22 cellular contexts compared by ENCODE assay signal in the genomic region with DNA sequence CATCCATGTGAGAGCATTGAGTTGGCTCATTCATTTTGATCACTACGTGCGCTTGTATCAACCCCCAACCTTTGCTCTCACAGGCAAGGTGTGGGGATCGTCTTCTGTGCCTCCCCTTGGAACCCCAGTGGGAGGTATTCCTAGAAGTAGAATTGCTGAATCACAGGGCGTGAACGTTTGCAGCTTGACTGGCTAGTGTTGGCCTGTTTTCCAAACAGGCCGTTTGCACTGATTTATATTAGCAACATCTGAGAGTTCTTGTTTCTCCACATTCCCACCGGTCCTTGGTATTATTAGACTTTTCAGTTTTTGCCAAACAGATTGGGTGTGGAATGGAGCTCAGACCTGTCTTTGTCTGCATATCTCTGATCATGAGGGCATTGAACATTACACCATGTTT.
DNase-seq lines count a peak whose midpoint lies in the region; ATAC-seq, FAIRE-seq and TF ChIP-seq lines count a peak whose summit lies in the region.
"Had no signal": no experiment of that assay in that cellular context is flagged by ENCODE, and none has a peak within 500 bp of the region (broad histone marks: within the 10 kb centered on the region; RNA-seq: fewer than 3 reads in every experiment).

No MANE protein-coding gene starts in this region.

- WGBS in suprapubic skin, result 35% methylated on average over 7 of the region's 7 CpGs

- POLR2A ChIA-PET in GM10248 (lab: Yijun Ruan, JAX), result no interaction called here

- TF ChIP-seq EP300 in suprapubic skin (IDR thresholded peaks at IDR 0.05), result no peak

- H3K4me3 ChIP-seq in bronchial epithelial cell (ENCODE audit: low read depth, low read length) (no peak overlapping the region), suprapubic skin (no peak overlapping the region)
- H3K4me3 ChIP-seq: lung, ovary, skin epidermis had no signal

- ATAC-seq in GM21717 (IDR thresholded peaks at IDR 0.05; ENCODE audit: unreplicated experiment), result no peak
- ATAC-seq: T-cell had no signal

- TF ChIP-seq CTCF in bronchial epithelial cell (IDR thresholded peaks at IDR 0.05; ENCODE audit: insufficient read depth, low read length, severe bottlenecking) (no peak), GM10248 (IDR thresholded peaks at IDR 0.05; ENCODE audit: control extremely low read depth, extremely low read depth, low read depth, missing control alignments) (no peak), suprapubic skin (IDR thresholded peaks at IDR 0.05) (no peak)

- H3K27ac ChIP-seq in suprapubic skin, result no peak overlapping the region
- no peak overlapping the region for H3K27ac ChIP-seq in substantia nigra (ENCODE audit: low read depth, low read length, poor library complexity, severe bottlenecking)
- H3K27ac ChIP-seq: ovary had no signal

- no peak for TF ChIP-seq POLR2A in suprapubic skin (IDR thresholded peaks at IDR 0.05)

- CTCF ChIA-PET in GM10248 (lab: Yijun Ruan, JAX), result interaction anchor here (2.1 kb wide), 1 partner anchor 265 kb away, joined by 7 read pairs; no protein-coding TSS in a partner anchor

- H3K36me3 ChIP-seq in bronchial epithelial cell (ENCODE audit: control insufficient read depth, insufficient read depth, low read length) (no peaks in the 10 kb centered on the region), suprapubic skin (no peaks in the 10 kb centered on the region)
- H3K36me3 ChIP-seq: ovary had no signal

- no peak for FAIRE-seq in bronchial epithelial cell (lab: Jason Lieb, UNC)
- FAIRE-seq: A204.1, GM12891 had no signal

- no peaks in the 10 kb centered on the region for H3K9me3 ChIP-seq in suprapubic skin
- H3K9me3 ChIP-seq: ovary had no signal

- H3K27me3 ChIP-seq in bronchial epithelial cell (ENCODE audit: control insufficient read depth, insufficient read depth, low read length), result no peaks in the 10 kb centered on the region
- no peaks in the 10 kb centered on the region for H3K27me3 ChIP-seq in suprapubic skin
- H3K27me3 ChIP-seq: ovary had no signal

- DNase-seq in NCI-H748 (lab: John Stamatoyannopoulos, UW; ENCODE audit: unreplicated experiment) (peak; percentile 18), NCI-H748 treated with DMSO at 0.1 percent for 48 hours (lab: John Stamatoyannopoulos, UW) (no peak), bronchial epithelial cell (ENCODE audit: low read depth) (peak; percentile 82), kidney tubule cell (ENCODE audit: low spot score) (peak; percentile 68), GM10248 (ENCODE audit: extremely low spot score) (no peak), suprapubic skin (ENCODE audit: low spot score in 2 of 2) (no peak), substantia nigra (lab: John Stamatoyannopoulos, UW) (no peak)
- DNase-seq: activated CD4-positive, alpha-beta memory T cell treated with anti-CD3 and anti-CD28 coated beads for 36 hours; C1 segment of cervical spinal cord; GDM1; Karpas-422; naive B cell; NCI-H1436 treated with DMSO at 0.1 percent for 48 hours; ovary; SHP77; stimulated activated CD4-positive, alpha-beta T cell treated with anti-CD3 and anti-CD28 coated beads, Interleukin-4, amount 100 ng/mL, for 24 hours; T-cell had no signal

- peaks cover 22% of the 10 kb centered on the region for H3K4me1 ChIP-seq in suprapubic skin

Comparison
In these comparisons a context has a peak if more than half of its experiments do, and no peak if none do; other contexts are left out.
1. DNase-seq: peak in NCI-H748 (single experiment), bronchial epithelial cell (single experiment) and kidney tubule cell (single experiment); none in NCI-H748 treated with DMSO at 0.1 percent for 48 hours (single experiment), GM10248 (single experiment), suprapubic skin (0 of 2) and substantia nigra (0 of 49).